9 cellular contexts compared by ENCODE assay signal in the genomic region with DNA sequence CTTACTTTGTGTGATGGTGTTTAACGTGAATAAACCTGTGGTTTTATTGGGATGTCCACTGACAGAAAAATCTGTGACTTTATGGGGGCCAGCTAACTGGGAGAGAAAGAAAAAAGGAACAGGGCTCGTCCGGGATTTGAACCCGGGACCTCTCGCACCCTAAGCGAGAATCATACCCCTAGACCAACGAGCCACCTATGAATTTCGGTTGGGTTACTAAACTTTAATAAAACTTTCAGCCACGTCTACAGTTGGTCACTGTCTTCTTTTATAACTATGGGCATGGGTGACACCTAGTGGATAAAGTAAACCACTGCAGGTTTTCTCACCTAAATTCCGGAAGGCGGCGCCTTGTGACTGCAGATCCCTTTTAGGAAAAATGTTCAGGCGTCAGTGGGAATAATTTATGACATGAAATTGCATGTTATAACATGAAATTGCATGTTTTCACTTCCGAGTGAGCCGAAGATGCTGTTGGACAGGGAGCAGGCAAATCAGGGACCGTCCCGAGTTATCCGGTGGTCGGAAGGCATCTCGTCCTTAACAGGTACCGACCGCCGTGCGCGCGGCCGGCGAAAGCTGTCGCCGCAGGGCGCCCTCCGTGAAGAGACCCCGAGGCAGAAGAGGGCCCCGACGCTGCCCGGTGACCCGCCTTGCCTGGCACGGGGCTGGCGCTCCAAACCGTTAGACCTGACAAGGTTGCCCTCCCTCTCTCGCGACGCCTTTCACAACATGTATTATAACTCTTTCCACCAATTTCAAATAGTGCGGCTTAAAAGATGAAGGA. TPM values are rescaled to one million over a fixed set of nuclear protein-coding genes. Genes with fewer than 3 reads are reported as not detected.
A peak's percentile ranks its signal among the peaks of the same experiment; 100 is the strongest.
DNase-seq lines count a peak whose midpoint lies in the region; FAIRE-seq and TF ChIP-seq lines count a peak whose summit lies in the region.
"Had no signal": no experiment of that assay in that cellular context is flagged by ENCODE, and none has a peak within 500 bp of the region (broad histone marks: within the 10 kb centered on the region; RNA-seq: fewer than 3 reads in every experiment).

No MANE protein-coding gene starts in this region.

- H3K4me3 Mint-ChIP-seq in neural crest cell (no peak overlapping the region), type B pancreatic cell (no peak overlapping the region)

- H3K36me3 Mint-ChIP-seq in neural crest cell (ENCODE audit: low read depth) (no peaks in the 10 kb centered on the region), type B pancreatic cell (no peaks in the 10 kb centered on the region)

- FAIRE-seq in RCC 7860 (lab: Jason Lieb, UNC), result no peak

- H3K27ac Mint-ChIP-seq in neural crest cell (ENCODE audit: unreplicated experiment) (no peak overlapping the region), type B pancreatic cell (no peak overlapping the region)

- H3K9me3 Mint-ChIP-seq in neural crest cell, result no peaks in the 10 kb centered on the region
- no peaks in the 10 kb centered on the region for H3K9me3 Mint-ChIP-seq in type B pancreatic cell

- peak; percentile 94 for TF ChIP-seq CTCF in neural crest cell (conservative IDR thresholded peaks at IDR 0.05)
- peak; percentile 93 for TF ChIP-seq CTCF in type B pancreatic cell (conservative IDR thresholded peaks at IDR 0.05)

- peaks cover 8% of the 10 kb centered on the region for H3K27me3 Mint-ChIP-seq in neural crest cell (ENCODE audit: low read depth)
- peaks cover 2% of the 10 kb centered on the region for H3K27me3 Mint-ChIP-seq in type B pancreatic cell

- peak; percentile 47 for DNase-seq in activated gamma-delta T cell treated with Interleukin-2 at 50 U/mL for 16 hours
- DNase-seq in activated gamma-delta T cell (lab: John Stamatoyannopoulos, UW), result no peak
- DNase-seq in LoVo (ENCODE audit: low spot score), result peak; percentile 94
- peak; percentile 82 for DNase-seq in RCC 7860 (ENCODE audit: low spot score)
- DNase-seq in activated gamma-delta T cell treated with anti-CD3 and anti-CD28 coated beads, Interleukin-2, amount 50 U/mL, for 16 hours (ENCODE audit: low read depth), result peak; percentile 28
- DNase-seq in foreskin melanocyte, result peak; percentile 82
- DNase-seq in neural crest cell (ENCODE audit: low read depth, low spot score), result peak; percentile 71
- DNase-seq in type B pancreatic cell (ENCODE audit: extremely low spot score, unreplicated experiment), result no peak

- H3K4me1 Mint-ChIP-seq in neural crest cell, result peaks cover 1% of the 10 kb centered on the region
- peaks cover under 1% of the 10 kb centered on the region for H3K4me1 Mint-ChIP-seq in type B pancreatic cell (ENCODE audit: unreplicated experiment)

RNA-seq across cellular contexts. Expression of gene RNASE12, which starts 18.2 kb away (rescaled TPM):
- total RNA-seq in neural crest cell (not detected in 2 replicates), type B pancreatic cell (ENCODE audit: low replicate concordance) (not detected in 2 replicates)
- total RNA-seq: subcutaneous adipose tissue had no signal

RNA-seq across cellular contexts. Expression of gene RNASE11, which starts 21.6 kb away (rescaled TPM):
- not detected in 2 replicates for total RNA-seq in neural crest cell
- total RNA-seq in type B pancreatic cell (ENCODE audit: low replicate concordance), result not detected in 2 replicates
- total RNA-seq: subcutaneous adipose tissue had no signal

RNA-seq across cellular contexts. Expression of gene OR6S1, which starts 32.1 kb away (rescaled TPM):
- total RNA-seq in neural crest cell, result not detected in 2 replicates
- total RNA-seq in type B pancreatic cell (ENCODE audit: low replicate concordance), result not detected in 2 replicates
- total RNA-seq: subcutaneous adipose tissue had no signal

RNA-seq across cellular contexts. Expression of gene RNASE9, which starts 48.6 kb away (rescaled TPM):
- total RNA-seq in neural crest cell, result not detected in 2 replicates
- not detected in 2 replicates for total RNA-seq in type B pancreatic cell (ENCODE audit: low replicate concordance)
- total RNA-seq: subcutaneous adipose tissue had no signal

Comparison
In these comparisons a context has a peak if more than half of its experiments do, and no peak if none do; other contexts are left out.
1. DNase-seq: peak in activated gamma-delta T cell treated with Interleukin-2 at 50 U/mL for 16 hours (single experiment), LoVo (single experiment), RCC 7860 (single experiment), activated gamma-delta T cell treated with anti-CD3 and anti-CD28 coated beads, Interleukin-2, amount 50 U/mL, for 16 hours (single experiment), foreskin melanocyte (single experiment) and neural crest cell (single experiment); none in activated gamma-delta T cell (single experiment) and type B pancreatic cell (single experiment).